9 cellular contexts compared by ENCODE assay signal in the genomic region with DNA sequence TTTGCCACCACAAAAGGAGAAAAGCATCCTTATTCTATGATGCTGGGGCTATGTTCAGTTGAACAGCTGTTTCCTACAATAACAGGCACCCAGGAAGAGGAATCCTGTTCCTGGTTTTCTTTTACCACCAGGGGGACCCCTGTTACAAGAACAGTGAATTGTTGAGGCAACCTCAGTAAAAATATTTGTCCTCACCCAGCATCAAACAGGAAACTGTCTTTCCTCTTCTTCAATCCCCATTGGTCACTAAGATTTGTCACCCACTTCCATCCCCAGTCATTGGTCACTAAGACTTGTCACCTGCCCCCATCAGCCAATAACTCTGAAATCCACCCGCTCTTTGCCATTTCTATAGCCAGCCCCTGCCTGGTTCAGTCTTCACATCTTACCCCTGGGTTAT.
DNase-seq lines count a peak whose midpoint lies in the region; ATAC-seq lines count a peak whose summit lies in the region.
"Had no signal": no experiment of that assay in that cellular context is flagged by ENCODE, and none has a peak within 500 bp of the region (broad histone marks: within the 10 kb centered on the region; RNA-seq: fewer than 3 reads in every experiment).

No MANE protein-coding gene starts in this region.

- H3K9me3 Mint-ChIP-seq in stimulated activated effector memory CD8-positive, alpha-beta T cell treated with anti-CD3 and anti-CD28 coated beads, Interleukin-12 subunit alpha, Interleukin-12 subunit beta, amount 100 ng/mL, for 72 hours: no peaks in the 10 kb centered on the region
- H3K9me3 Mint-ChIP-seq: CD8-positive, alpha-beta memory T cell had no signal

- no peak overlapping the region for H3K4me3 Mint-ChIP-seq in stimulated activated effector memory CD8-positive, alpha-beta T cell treated with anti-CD3 and anti-CD28 coated beads, Interleukin-12 subunit alpha, Interleukin-12 subunit beta, amount 100 ng/mL, for 72 hours
- H3K4me3 Mint-ChIP-seq: CD8-positive, alpha-beta memory T cell had no signal

- no peaks in the 10 kb centered on the region for H3K36me3 Mint-ChIP-seq in stimulated activated effector memory CD8-positive, alpha-beta T cell treated with anti-CD3 and anti-CD28 coated beads, Interleukin-12 subunit alpha, Interleukin-12 subunit beta, amount 100 ng/mL, for 72 hours
- H3K36me3 Mint-ChIP-seq: CD8-positive, alpha-beta memory T cell had no signal

- DNase-seq in NCI-H2029 (lab: John Stamatoyannopoulos, UW) (peak; percentile 75), NCI-H2029 treated with DMSO at 0.1 percent for 48 hours (lab: John Stamatoyannopoulos, UW) (no peak), NCI-H526 (lab: John Stamatoyannopoulos, UW) (peak; percentile 32 to 73), astrocyte of the hippocampus (ENCODE audit: low read depth, low spot score) (peak; percentile 85), iPS DF 4.7 (ENCODE audit: extremely low read depth, low spot score) (peak; percentile 41)
- DNase-seq in stimulated activated effector memory CD8-positive, alpha-beta T cell treated with anti-CD3 and anti-CD28 coated beads, Interleukin-12 subunit alpha, Interleukin-12 subunit beta, amount 100 ng/mL, for 72 hours (ENCODE audit: low spot score in 2 of 2): no peak

- no peak overlapping the region for H3K27ac Mint-ChIP-seq in stimulated activated effector memory CD8-positive, alpha-beta T cell treated with anti-CD3 and anti-CD28 coated beads, Interleukin-12 subunit alpha, Interleukin-12 subunit beta, amount 100 ng/mL, for 72 hours

- no peaks in the 10 kb centered on the region for H3K4me1 Mint-ChIP-seq in stimulated activated effector memory CD8-positive, alpha-beta T cell treated with anti-CD3 and anti-CD28 coated beads, Interleukin-12 subunit alpha, Interleukin-12 subunit beta, amount 100 ng/mL, for 72 hours
- H3K4me1 Mint-ChIP-seq: CD8-positive, alpha-beta memory T cell had no signal

- peak; percentile 84 for ATAC-seq in GM19463 (IDR thresholded peaks at IDR 0.05; ENCODE audit: unreplicated experiment)
- ATAC-seq in HG03457 (IDR thresholded peaks at IDR 0.05; ENCODE audit: unreplicated experiment): peak; percentile 76
- peak; percentile 52 for ATAC-seq in stimulated activated effector memory CD8-positive, alpha-beta T cell treated with anti-CD3 and anti-CD28 coated beads, Interleukin-12 subunit alpha, Interleukin-12 subunit beta, amount 100 ng/mL, for 72 hours

Comparison
In these comparisons a context has a peak if more than half of its experiments do, and no peak if none do; other contexts are left out.
1. DNase-seq: peak in NCI-H2029 (single experiment), NCI-H526 (2 of 2), astrocyte of the hippocampus (single experiment) and iPS DF 4.7 (single experiment); none in NCI-H2029 treated with DMSO at 0.1 percent for 48 hours (single experiment) and stimulated activated effector memory CD8-positive, alpha-beta T cell treated with anti-CD3 and anti-CD28 coated beads, Interleukin-12 subunit alpha, Interleukin-12 subunit beta, amount 100 ng/mL, for 72 hours (0 of 2).
2. Peak in every context shown above with its lines, with median percentiles within 50 percentile points of each other: ATAC-seq.